13 cellular contexts compared by ENCODE assay signal in genomic region chr1:88191917-88192316, GRCh38.
DNase-seq lines count a peak whose midpoint lies in the region; ATAC-seq and TF ChIP-seq lines count a peak whose summit lies in the region.
"Had no signal": no experiment of that assay in that cellular context is flagged by ENCODE, and none has a peak within 500 bp of the region (broad histone marks: within the 10 kb centered on the region; RNA-seq: fewer than 3 reads in every experiment).

No MANE protein-coding gene starts in this region.

- intact Hi-C loops in OCI-LY7 (cut with micrococcal nuclease; ENCODE audit: unreplicated experiment): no loop called here

- no peak for TF ChIP-seq CTCF in OCI-LY7 (conservative IDR thresholded peaks at IDR 0.05; ENCODE audit: low read length)

- no peak overlapping the region for H2AFZ ChIP-seq in OCI-LY7 (ENCODE audit: low read length)

- no peaks in the 10 kb centered on the region for H3K9me3 ChIP-seq in OCI-LY7 (ENCODE audit: low read length)

- no peak overlapping the region for H3K4me3 ChIP-seq in OCI-LY7 (ENCODE audit: low read depth, low read length, poor library complexity, severe bottlenecking)

- POLR2A ChIA-PET in OCI-LY7 (lab: Charles Lee): interaction anchor here (0.6 to 1.3 kb wide), 3 partner anchors 14 to 845 kb away, joined by 3 to 4 read pairs (median 3); no protein-coding TSS in a partner anchor

- no TSS peak for BruUV-seq in OCI-LY7 (replicated peaks; lab: Mats Ljungman, UMichigan)

- ATAC-seq in GM18511 (IDR thresholded peaks at IDR 0.05; ENCODE audit: unreplicated experiment) (peak; percentile 97), GM21447 (IDR thresholded peaks at IDR 0.05; ENCODE audit: unreplicated experiment) (peak; percentile 99), HG03097 (IDR thresholded peaks at IDR 0.05; ENCODE audit: low FRiP score, unreplicated experiment) (peak; percentile 86)

- no peaks in the 10 kb centered on the region for H4K20me1 ChIP-seq in OCI-LY7 (ENCODE audit: insufficient read depth, low read length)

- H3K79me2 ChIP-seq in OCI-LY7 (ENCODE audit: insufficient read depth, low read depth, low read length): no peaks in the 10 kb centered on the region

- H3K9me2 ChIP-seq in OCI-LY7 (ENCODE audit: insufficient read depth, low read length): no peaks in the 10 kb centered on the region

- DNase-seq in OCI-LY7 (ENCODE audit: low spot score): peak; percentile 17
- no peak for DNase-seq in H4 (ENCODE audit: low spot score)
- DNase-seq in NCI-H1417 treated with DMSO at 0.1 percent for 48 hours (lab: John Stamatoyannopoulos, UW): no peak
- no peak for DNase-seq in NCI-H510A treated with DMSO at 0.1 percent for 48 hours (lab: John Stamatoyannopoulos, UW)
- no peak for DNase-seq in NCI-H2107 (lab: John Stamatoyannopoulos, UW)
- DNase-seq: activated CD4-positive, alpha-beta T cell treated with anti-CD3 and anti-CD28 coated beads, Interleukin-2, amount 50 U/mL, for 1 hour; GOT3; islet precursor cell; NCI-H1092; RPMI8226 had no signal

- CTCF ChIA-PET in OCI-LY7 (lab: Charles Lee; ENCODE audit: unreplicated experiment): interaction anchor here (1.0 kb wide), 1 partner anchor 11 kb away, joined by 4 read pairs; no protein-coding TSS in a partner anchor

- H3K36me3 ChIP-seq in OCI-LY7 (ENCODE audit: insufficient read depth, low read length): no peaks in the 10 kb centered on the region

- H3K27ac ChIP-seq in OCI-LY7 (ENCODE audit: low read depth, low read length, poor library complexity, severe bottlenecking): no peak overlapping the region

- peaks cover 9% of the 10 kb centered on the region for H3K4me1 ChIP-seq in OCI-LY7 (ENCODE audit: insufficient read depth, low read length, poor library complexity, severe bottlenecking)

- H3K4me2 ChIP-seq in OCI-LY7 (ENCODE audit: low read length): peak overlapping the region; percentile 15; the same call in 1 of the 2 replicates
